In the genomic region with DNA sequence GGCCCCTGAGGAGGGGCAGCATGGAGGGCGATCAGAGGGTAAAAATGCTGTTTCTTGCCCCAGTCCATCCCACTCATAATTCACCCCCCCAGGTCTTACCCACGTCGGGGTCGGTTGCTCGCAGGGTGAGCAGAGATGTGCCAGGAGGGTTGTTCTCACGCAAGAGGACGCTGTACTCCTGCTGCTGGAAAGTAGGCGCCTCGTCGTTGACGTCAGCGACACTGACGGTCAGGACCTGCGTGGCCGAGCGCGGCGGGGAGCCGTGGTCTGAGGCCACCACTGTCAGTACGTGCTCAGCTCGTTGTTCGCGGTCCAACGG, we compare ENCODE assay signal across 21 cellular contexts.
"Had no signal": no experiment of that assay in that cellular context is flagged by ENCODE, and none has a peak within 500 bp of the region (broad histone marks: within the 10 kb centered on the region; RNA-seq: fewer than 3 reads in every experiment).

No MANE protein-coding gene starts in this region.

- H3K4me1 ChIP-seq: breast epithelium, colonic mucosa, gastrocnemius medialis had no signal

- H3K36me3 Mint-ChIP-seq: activated naive CD8-positive, alpha-beta T cell treated with anti-CD3 and anti-CD28 coated beads for 36 hours; memory B cell had no signal

- ATAC-seq: gastrocnemius medialis had no signal

- H3K4me3 ChIP-seq: gastrocnemius medialis, mucosa of descending colon, sigmoid colon, thoracic aorta had no signal

- DNase-seq: activated CD8-positive, alpha-beta memory T cell treated with anti-CD3 and anti-CD28 coated beads, Interleukin-2, amount 50 U/mL, for 4 hours; activated naive CD4-positive, alpha-beta T cell treated with Interleukin-2 at 50 U/mL for 16 hours; activated naive CD8-positive, alpha-beta T cell treated with anti-CD3 and anti-CD28 coated beads for 36 hours; activated T-cell treated with anti-CD3 and anti-CD28 coated beads, Interleukin-2, amount 50 U/mL, for 48 hours; colonic mucosa; dorsolateral prefrontal cortex; esophagus squamous epithelium; gastrocnemius medialis; hippocampal formation; islet precursor cell; left colon; sigmoid colon; stimulated activated CD4-positive, alpha-beta T cell treated with anti-CD3 and anti-CD28 coated beads, Interleukin-4, amount 100 ng/mL, for 1 hour; stimulated activated naive CD4-positive, alpha-beta T cell; T-helper 1 cell; WERI-Rb-1 had no signal

- H3K36me3 ChIP-seq: breast epithelium, colonic mucosa, gastrocnemius medialis had no signal

- H3K4me3 Mint-ChIP-seq: activated naive CD8-positive, alpha-beta T cell treated with anti-CD3 and anti-CD28 coated beads for 36 hours; memory B cell; type B pancreatic cell had no signal

- H3K27me3 Mint-ChIP-seq: activated naive CD8-positive, alpha-beta T cell treated with anti-CD3 and anti-CD28 coated beads for 36 hours; memory B cell had no signal

- H3K9me3 ChIP-seq: breast epithelium, colonic mucosa, esophagus squamous epithelium, gastrocnemius medialis, mucosa of descending colon, sigmoid colon, thoracic aorta had no signal

- H3K27me3 ChIP-seq: breast epithelium, colonic mucosa, dorsolateral prefrontal cortex, gastrocnemius medialis, sigmoid colon had no signal

- H3K9me3 Mint-ChIP-seq: activated naive CD8-positive, alpha-beta T cell treated with anti-CD3 and anti-CD28 coated beads for 36 hours; memory B cell; type B pancreatic cell had no signal

- H3K27ac ChIP-seq: breast epithelium, colonic mucosa, dorsolateral prefrontal cortex, esophagus squamous epithelium, gastrocnemius medialis, sigmoid colon, thoracic aorta, WERI-Rb-1 had no signal
